ENCODE assay signal across 19 cellular contexts in genomic region chr2:5703166-5703565, GRCh38. TPM values are rescaled to one million over a fixed set of nuclear protein-coding genes. Genes with fewer than 3 reads are reported as not detected.
A peak's percentile ranks its signal among the peaks of the same experiment; 100 is the strongest.
DNase-seq lines count a peak whose midpoint lies in the region; ATAC-seq, FAIRE-seq and TF ChIP-seq lines count a peak whose summit lies in the region.
"Had no signal": no experiment of that assay in that cellular context is flagged by ENCODE, and none has a peak within 500 bp of the region (broad histone marks: within the 10 kb centered on the region; RNA-seq: fewer than 3 reads in every experiment).

No MANE protein-coding gene starts in this region.

- H3K27ac Mint-ChIP-seq in GM23338 = peak overlapping the region; percentile 21; the same call in 1 of the 2 replicates
- H3K27ac Mint-ChIP-seq in neural crest cell (ENCODE audit: unreplicated experiment) = no peak overlapping the region
- H3K27ac Mint-ChIP-seq: CD4-positive, alpha-beta T cell had no signal

- no peak overlapping the region for H2AFZ ChIP-seq in GM23338

- no peak overlapping the region for H3K4me3 Mint-ChIP-seq in GM23338
- H3K4me3 Mint-ChIP-seq in neural crest cell = peak overlapping the region; percentile 41
- H3K4me3 Mint-ChIP-seq: CD4-positive, alpha-beta T cell; H9 had no signal

- no peaks in the 10 kb centered on the region for H3K9me3 ChIP-seq in esophagus muscularis mucosa
- H3K9me3 ChIP-seq: A549 had no signal

- no peak overlapping the region for H3K4me3 ChIP-seq in GM23338
- no peak overlapping the region for H3K4me3 ChIP-seq in astrocyte of the cerebellum (ENCODE audit: low read depth, low read length)
- no peak overlapping the region for H3K4me3 ChIP-seq in esophagus muscularis mucosa
- H3K4me3 ChIP-seq: A549 had no signal

- H3K9me2 ChIP-seq in GM23338 (ENCODE audit: insufficient read depth) = 0 out of 2 replicates have a peak, but pooled peaks cover 4% of the 10 kb centered on the region

- TF ChIP-seq POLR2A in esophagus muscularis mucosa (IDR thresholded peaks at IDR 0.05; ENCODE audit: low read depth) = no peak
- no peak for TF ChIP-seq POLR2A in H54 (IDR thresholded peaks at IDR 0.05; ENCODE audit: low read depth, low read length)

- no peak for TF ChIP-seq EP300 in esophagus muscularis mucosa (IDR thresholded peaks at IDR 0.05)

- H3K4me1 Mint-ChIP-seq in GM23338 (peaks cover 48% of the 10 kb centered on the region), neural crest cell (peaks cover 59% of the 10 kb centered on the region)

- no peaks in the 10 kb centered on the region for H4K20me1 ChIP-seq in GM23338 (replicated peaks; ENCODE audit: insufficient read depth)

- H3K79me2 ChIP-seq in GM23338 (replicated peaks; ENCODE audit: insufficient read depth) = peaks cover 23% of the 10 kb centered on the region; the same call in 1 of the 2 replicates

- in situ Hi-C loops in astrocyte of the cerebellum (cut with HindIII; ENCODE audit: low sequenced_read_pairs) = loop anchor here (25.0 kb wide), 1 partner anchor 209 kb away; no protein-coding TSS in a partner anchor

- no peak overlapping the region for H3K4me2 ChIP-seq in GM23338
- H3K4me2 ChIP-seq: A549 had no signal

- ATAC-seq in GM23338 = peak; percentile 41
- no peak for ATAC-seq in GM18498 (IDR thresholded peaks at IDR 0.05; ENCODE audit: unreplicated experiment)
- ATAC-seq: A549 had no signal

- H3K27ac ChIP-seq in GM23338 (ENCODE audit: low read depth) (no peak overlapping the region), esophagus muscularis mucosa (replicated peaks in 1 of 4) (no peak overlapping the region)
- H3K27ac ChIP-seq: 22Rv1, A549, C4-2B had no signal

- CTCF ChIA-PET in GM10248 (lab: Yijun Ruan, JAX) = interaction anchor here (2.0 kb wide), 1 partner anchor 11 kb away, joined by 7 read pairs; no protein-coding TSS in a partner anchor

- POLR2A ChIA-PET in GM10248 (lab: Yijun Ruan, JAX) = no interaction called here

- 94% methylated on average over 2 of the region's 2 CpGs for WGBS in esophagus muscularis mucosa

- intact Hi-C loops in esophagus muscularis mucosa (cut with DNase I) = no loop called here

- H3K36me3 ChIP-seq in GM23338 (ENCODE audit: insufficient read depth) = no peaks in the 10 kb centered on the region
- H3K36me3 ChIP-seq in esophagus muscularis mucosa = no peaks in the 10 kb centered on the region

- no peak for TF ChIP-seq CTCF in GM23338 (conservative IDR thresholded peaks at IDR 0.05; ENCODE audit: low read depth in 2 of 2)
- TF ChIP-seq CTCF in astrocyte of the cerebellum (IDR thresholded peaks at IDR 0.05; ENCODE audit: low read depth, low read length, missing control alignments) = no peak
- no peak for TF ChIP-seq CTCF in esophagus muscularis mucosa (IDR thresholded peaks at IDR 0.05)
- no peak for TF ChIP-seq CTCF in neural crest cell (conservative IDR thresholded peaks at IDR 0.05)
- no peak for TF ChIP-seq CTCF in GM10248 (IDR thresholded peaks at IDR 0.05; ENCODE audit: control extremely low read depth, extremely low read depth, low read depth, missing control alignments)

- H3K27me3 Mint-ChIP-seq in GM23338 (ENCODE audit: insufficient read depth, low read depth, poor library complexity) (peaks cover 6% of the 10 kb centered on the region), neural crest cell (ENCODE audit: low read depth) (peaks cover 2% of the 10 kb centered on the region)

- H3K36me3 Mint-ChIP-seq in GM23338 (ENCODE audit: low read depth) = peaks cover 16% of the 10 kb centered on the region
- H3K36me3 Mint-ChIP-seq in neural crest cell (ENCODE audit: low read depth) = peaks cover 41% of the 10 kb centered on the region

- no peaks in the 10 kb centered on the region for H3K27me3 ChIP-seq in GM23338 (ENCODE audit: insufficient read depth)
- H3K27me3 ChIP-seq in esophagus muscularis mucosa = peaks cover 0 to 67% (median 4%) of the 10 kb centered on the region in 4 donors

- H3K9me3 Mint-ChIP-seq in GM23338 (no peaks in the 10 kb centered on the region; the same call in 2 of the 3 replicates), neural crest cell (peaks cover 3% of the 10 kb centered on the region)
- H3K9me3 Mint-ChIP-seq: CD4-positive, alpha-beta T cell; H9 had no signal

- H3K4me1 ChIP-seq in GM23338 (ENCODE audit: insufficient read depth) (peaks cover 24% of the 10 kb centered on the region), esophagus muscularis mucosa (no peaks in the 10 kb centered on the region)
- H3K4me1 ChIP-seq: A549, Caco-2 had no signal

- H3F3A ChIP-seq in GM23338 (replicated peaks; ENCODE audit: low read depth) = no peaks in the 10 kb centered on the region

- FAIRE-seq in H54 (lab: Jason Lieb, UNC) = no peak
- FAIRE-seq: A549, D721Med, G401.6, GM19239 had no signal

- DNase-seq in GM23338 (ENCODE audit: low spot score) = no peak
- peak; percentile 66 for DNase-seq in astrocyte of the cerebellum (ENCODE audit: low read depth)
- DNase-seq in esophagus muscularis mucosa (ENCODE audit: extremely low spot score) = peak; percentile 34
- DNase-seq in neural crest cell (ENCODE audit: low read depth, low spot score) = no peak
- no peak for DNase-seq in activated naive CD4-positive, alpha-beta T cell treated with anti-CD3 and anti-CD28 coated beads, Interleukin-2, amount 50 U/mL, for 16 hours
- DNase-seq in H54 (ENCODE audit: insufficient read length, low spot score) = no peak
- no peak for DNase-seq in GM10248 (ENCODE audit: extremely low spot score)
- DNase-seq: AML-193; Caco-2; CD4-positive, alpha-beta T cell; H9 had no signal

TF ChIP-seq in GM23338, 12 proteins besides CTCF, POLR2A, EP300 and RAD21 (continues in another document):
- TF ChIP-seq REST (IDR thresholded peaks at IDR 0.05; ENCODE audit: unreplicated experiment) (no peak), EZH2phosphoT487 (IDR thresholded peaks at IDR 0.05; ENCODE audit: unreplicated experiment) (no peak), NANOG (IDR thresholded peaks at IDR 0.05; ENCODE audit: borderline replicate concordance) (no peak), CREB1 (CRISPR knock-in tag; IDR thresholded peaks at IDR 0.05; ENCODE audit: low read depth) (no peak), ZNF114 (CRISPR knock-in tag; IDR thresholded peaks at IDR 0.05) (no peak)

RNA-seq across cellular contexts. Expression of gene SOX11, which starts 11.0 kb away (rescaled TPM):
- total RNA-seq in GM23338 (2014; rRNA removed; shearing (Covaris generic)) = 26.3 and 26.5 TPM in 2 replicates
- polyA plus RNA-seq in GM23338 (2016; fragmentation: Nextera tagmentation; extraction: Ambion mirVana) = 33.2 and 34.0 TPM in 2 replicates
- total RNA-seq in esophagus muscularis mucosa = under 1 TPM; 0.29 to 0.97 (median 0.46) TPM
- 197 and 201 TPM in 2 replicates for total RNA-seq in neural crest cell
- total RNA-seq: Caco-2; CD4-positive, alpha-beta T cell; HT-29 had no signal
- polyA plus RNA-seq: A549 had no signal

Comparison
In these comparisons a context has a peak if more than half of its experiments do, and no peak if none do; other contexts are left out.
1. DNase-seq: peak in astrocyte of the cerebellum (single experiment) and esophagus muscularis mucosa (single experiment); none in GM23338 (single experiment), neural crest cell (single experiment), activated naive CD4-positive, alpha-beta T cell treated with anti-CD3 and anti-CD28 coated beads, Interleukin-2, amount 50 U/mL, for 16 hours (single experiment), H54 (single experiment) and GM10248 (single experiment).
2. RNA of gene SOX11, which starts 11.0 kb away (total RNA-seq): 197 to 201 TPM in neural crest cell and 26.3 to 26.5 TPM in GM23338; 0.29 to 0.97 TPM in esophagus muscularis mucosa; every median in the first group is over 10 times any median in the second.